In the genomic region with DNA sequence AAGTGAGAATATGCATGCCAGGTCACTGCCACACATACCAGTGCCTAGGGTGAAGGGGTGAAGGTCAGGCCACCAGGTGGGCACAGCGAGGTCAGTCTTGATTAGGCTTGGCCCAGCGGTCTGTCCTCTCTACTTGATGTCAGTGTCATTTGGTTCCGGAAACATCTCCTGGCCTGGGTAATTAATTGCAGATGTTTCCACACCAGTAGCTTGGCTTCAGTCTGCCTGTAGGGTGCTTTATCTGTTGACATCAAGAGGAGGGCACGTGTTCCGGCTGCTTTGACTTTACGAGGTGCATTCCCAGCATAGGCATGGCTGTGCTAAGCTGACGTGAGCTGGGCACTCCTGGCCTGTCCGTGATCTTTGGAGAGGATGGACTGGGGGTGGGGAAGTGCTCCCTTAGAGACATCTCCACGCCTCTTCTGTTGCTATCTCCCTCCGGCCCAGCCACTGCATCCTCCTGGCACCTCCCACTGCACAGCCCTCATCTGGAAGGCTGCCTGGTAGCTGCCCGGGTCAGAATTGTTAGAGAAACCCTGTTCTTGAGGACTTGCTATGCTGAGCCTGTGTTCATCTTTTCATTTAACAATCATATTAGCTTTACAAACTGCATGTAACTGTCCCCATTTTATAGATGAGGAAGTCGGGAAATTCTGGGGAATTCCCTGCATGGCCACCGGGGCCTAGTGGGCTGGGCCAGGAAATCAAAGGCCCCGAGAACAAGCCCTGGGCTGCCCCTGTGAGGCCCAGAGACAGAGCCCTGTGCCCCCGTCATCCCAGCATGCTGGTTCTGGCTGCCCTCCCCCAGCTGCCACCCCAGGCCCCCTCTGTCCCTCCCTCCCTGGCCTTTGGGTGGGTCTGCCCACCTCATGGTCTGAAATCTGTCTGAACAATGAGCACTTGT, we compare ENCODE assay signal across 9 cellular contexts. TPM values are rescaled to one million over a fixed set of nuclear protein-coding genes. Genes with fewer than 3 reads are reported as not detected.
DNase-seq lines count a peak whose midpoint lies in the region; ATAC-seq, FAIRE-seq and TF ChIP-seq lines count a peak whose summit lies in the region.
"Had no signal": no experiment of that assay in that cellular context is flagged by ENCODE, and none has a peak within 500 bp of the region (broad histone marks: within the 10 kb centered on the region; RNA-seq: fewer than 3 reads in every experiment).

No MANE protein-coding gene starts in this region.

- H3K4me1 ChIP-seq in heart left ventricle (peaks cover 18 to 78% (median 61%) of the 10 kb centered on the region in 12 donors), small intestine (ENCODE audit: control insufficient read depth in 2 of 2, insufficient read depth in 1 of 2, low read depth in 1 of 2, low read length in 1 of 2) (peaks cover 8 to 13% of the 10 kb centered on the region in 2 donors)

- peaks cover 34% of the 10 kb centered on the region for H3K4me1 Mint-ChIP-seq in activated T-helper 2 cell treated with anti-CD3 and anti-CD28 coated beads, Interferon-gamma antibody, Interleukin-2, Interleukin-4, amounts not matched to agents 10 μg/mL and 5 μg/mL and 100 μg/mL, durations not matched to agents 14 hours and 24 hours and 36 hours (ENCODE audit: low read depth)
- H3K4me1 Mint-ChIP-seq in type B pancreatic cell (ENCODE audit: unreplicated experiment): peaks cover 24% of the 10 kb centered on the region

- peak; percentile 41 for ATAC-seq in GM21619 (IDR thresholded peaks at IDR 0.05; ENCODE audit: unreplicated experiment)
- ATAC-seq in heart left ventricle: peak; percentile 81 to 91 (median 86)

- peak overlapping the region; percentile 95 for H3K27ac Mint-ChIP-seq in activated T-helper 2 cell treated with anti-CD3 and anti-CD28 coated beads, Interferon-gamma antibody, Interleukin-2, Interleukin-4, amounts not matched to agents 10 μg/mL and 5 μg/mL and 100 μg/mL, durations not matched to agents 14 hours and 24 hours and 36 hours
- H3K27ac Mint-ChIP-seq in type B pancreatic cell: no peak overlapping the region

- 15 to 25% (median 17%) methylated on average over 14 to 15 of the region's 15 CpGs for WGBS in heart left ventricle, 4 donors
- WGBS in small intestine, 3 donors: 41 to 45% (median 43%) methylated on average over 15 of the region's 15 CpGs

- no peaks in the 10 kb centered on the region for H3K27me3 Mint-ChIP-seq in activated T-helper 2 cell treated with anti-CD3 and anti-CD28 coated beads, Interferon-gamma antibody, Interleukin-2, Interleukin-4, amounts not matched to agents 10 μg/mL and 5 μg/mL and 100 μg/mL, durations not matched to agents 14 hours and 24 hours and 36 hours (ENCODE audit: low read depth)
- H3K27me3 Mint-ChIP-seq in type B pancreatic cell: no peaks in the 10 kb centered on the region

- H3K4me3 ChIP-seq in heart left ventricle (no peak overlapping the region), small intestine (ENCODE audit: low read depth in 1 of 2, low read length in 2 of 2) (no peak overlapping the region)
- H3K4me3 ChIP-seq: SK-N-MC had no signal

- no peaks in the 10 kb centered on the region for H3K27me3 ChIP-seq in heart left ventricle
- no peaks in the 10 kb centered on the region for H3K27me3 ChIP-seq in small intestine (ENCODE audit: control insufficient read depth in 2 of 2, insufficient read depth in 2 of 2, low read length in 2 of 2)

- TF ChIP-seq POLR2A in heart left ventricle (IDR thresholded peaks at IDR 0.05): no peak

- peak; percentile 14 for DNase-seq in DMS79 treated with DMSO at 0.1 percent for 48 hours (lab: John Stamatoyannopoulos, UW)
- DNase-seq in NCI-H2196 (lab: John Stamatoyannopoulos, UW; ENCODE audit: unreplicated experiment): peak; percentile 89
- no peak for DNase-seq in activated T-helper 2 cell treated with anti-CD3 and anti-CD28 coated beads, Interferon-gamma antibody, Interleukin-2, Interleukin-4, amounts not matched to agents 10 μg/mL and 5 μg/mL and 100 μg/mL, durations not matched to agents 14 hours and 24 hours and 36 hours (ENCODE audit: low spot score)
- peak; percentile 76 to 94 (median 79) for DNase-seq in heart left ventricle
- DNase-seq in small intestine: peak; percentile 40
- DNase-seq in type B pancreatic cell (ENCODE audit: extremely low spot score, unreplicated experiment): no peak
- DNase-seq in middle frontal gyrus (ENCODE audit: extremely low spot score, low spot score): no peak

- no peaks in the 10 kb centered on the region for H3K9me3 Mint-ChIP-seq in activated T-helper 2 cell treated with anti-CD3 and anti-CD28 coated beads, Interferon-gamma antibody, Interleukin-2, Interleukin-4, amounts not matched to agents 10 μg/mL and 5 μg/mL and 100 μg/mL, durations not matched to agents 14 hours and 24 hours and 36 hours
- H3K9me3 Mint-ChIP-seq in type B pancreatic cell: no peaks in the 10 kb centered on the region

- H3K27ac ChIP-seq in heart left ventricle (peak overlapping the region; percentile 54 to 94 (median 86)), small intestine (ENCODE audit: low read depth in 1 of 2, low read length in 1 of 2) (peak overlapping the region; percentile 37 to 57)

- H3K9me3 ChIP-seq in heart left ventricle (no peaks in the 10 kb centered on the region), small intestine (ENCODE audit: control insufficient read depth, low read depth) (no peaks in the 10 kb centered on the region)

- H3K36me3 Mint-ChIP-seq in activated T-helper 2 cell treated with anti-CD3 and anti-CD28 coated beads, Interferon-gamma antibody, Interleukin-2, Interleukin-4, amounts not matched to agents 10 μg/mL and 5 μg/mL and 100 μg/mL, durations not matched to agents 14 hours and 24 hours and 36 hours (ENCODE audit: low read depth): peaks cover 67% of the 10 kb centered on the region
- H3K36me3 Mint-ChIP-seq in type B pancreatic cell: no peaks in the 10 kb centered on the region

- no peak for FAIRE-seq in small intestine (lab: Jason Lieb, UNC)

- H3K4me3 Mint-ChIP-seq in activated T-helper 2 cell treated with anti-CD3 and anti-CD28 coated beads, Interferon-gamma antibody, Interleukin-2, Interleukin-4, amounts not matched to agents 10 μg/mL and 5 μg/mL and 100 μg/mL, durations not matched to agents 14 hours and 24 hours and 36 hours (ENCODE audit: low read depth): peak overlapping the region; percentile 23
- no peak overlapping the region for H3K4me3 Mint-ChIP-seq in type B pancreatic cell

- H3K36me3 ChIP-seq in heart left ventricle (peaks cover 0 to 57% (median 20%) of the 10 kb centered on the region in 9 donors), small intestine (ENCODE audit: control insufficient read depth in 2 of 2, insufficient read depth in 2 of 2, low read length in 2 of 2) (peaks cover under 1 to 7% of the 10 kb centered on the region in 2 donors)

- no peak for TF ChIP-seq CTCF in heart left ventricle (IDR thresholded peaks at IDR 0.05)
- no peak for TF ChIP-seq CTCF in type B pancreatic cell (conservative IDR thresholded peaks at IDR 0.05)

- intact Hi-C loops in activated T-helper 2 cell treated with anti-CD3 and anti-CD28 coated beads, Interferon-gamma antibody, Interleukin-2, Interleukin-4, amounts not matched to agents 10 μg/mL and 5 μg/mL and 100 μg/mL, durations not matched to agents 14 hours and 24 hours and 36 hours (cut with micrococcal nuclease): loop anchor here (2.0 kb wide), 1 partner anchor 28 kb away; no protein-coding TSS in a partner anchor
- intact Hi-C loops in heart left ventricle (cut with DNase I): loop anchor here in 1 of 10 donors (1.0 kb wide), 1 partner anchor 20 kb away; no protein-coding TSS in a partner anchor

RNA-seq across cellular contexts. Expression of gene JADE2, which starts 29.1 kb away (rescaled TPM):
- 76.8 and 81.2 TPM in 2 replicates for total RNA-seq in activated T-helper 2 cell treated with anti-CD3 and anti-CD28 coated beads, Interferon-gamma antibody, Interleukin-2, Interleukin-4, amounts not matched to agents 10 μg/mL and 5 μg/mL and 100 μg/mL, durations not matched to agents 14 hours and 24 hours and 36 hours
- 10 to 100 TPM; 22.8 to 54.8 (median 33.9) TPM for total RNA-seq in heart left ventricle
- 10 to 100 TPM in 1 of 2 donors, 1 to 10 TPM in 1; 8.3 to 17.1 TPM for polyA plus RNA-seq in heart left ventricle
- polyA plus RNA-seq in small intestine: 10 to 100 TPM in 1 of 3 donors, 1 to 10 TPM in 2; 8.1 to 24.2 (median 8.4) TPM
- total RNA-seq in type B pancreatic cell (ENCODE audit: low replicate concordance): 10.8 and 29.8 TPM in 2 replicates

Comparison
In these comparisons a context has a peak if more than half of its experiments do, and no peak if none do; other contexts are left out.
1. DNase-seq: peak in DMS79 treated with DMSO at 0.1 percent for 48 hours (single experiment), NCI-H2196 (single experiment), heart left ventricle (5 of 5) and small intestine (single experiment); none in activated T-helper 2 cell treated with anti-CD3 and anti-CD28 coated beads, Interferon-gamma antibody, Interleukin-2, Interleukin-4, amounts not matched to agents 10 μg/mL and 5 μg/mL and 100 μg/mL, durations not matched to agents 14 hours and 24 hours and 36 hours (single experiment), type B pancreatic cell (single experiment) and middle frontal gyrus (single experiment).